In the genomic region with DNA sequence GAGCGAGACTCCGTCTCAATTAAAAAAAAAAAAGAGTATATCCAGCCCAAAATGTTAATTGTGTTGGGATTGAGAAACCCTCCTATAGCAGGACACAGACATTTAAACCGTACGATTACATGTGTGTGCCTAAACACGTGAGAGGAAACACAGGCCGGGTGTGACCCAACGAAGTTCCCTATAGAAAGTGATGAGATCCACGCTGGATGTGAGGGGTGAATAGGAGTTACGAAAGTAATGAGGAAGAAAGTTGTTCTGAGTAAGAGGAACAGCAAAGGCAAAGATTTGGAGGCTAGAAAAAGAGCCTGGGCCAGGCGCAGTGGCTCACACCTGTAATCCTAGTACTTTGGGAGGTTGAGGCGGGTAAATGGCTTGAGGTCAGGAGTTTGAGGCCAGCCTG, we compare ENCODE assay signal across 22 cellular contexts. TPM values are rescaled to one million over a fixed set of nuclear protein-coding genes. Genes with fewer than 3 reads are reported as not detected.
DNase-seq lines count a peak whose midpoint lies in the region; ATAC-seq and TF ChIP-seq lines count a peak whose summit lies in the region.
"Had no signal": no experiment of that assay in that cellular context is flagged by ENCODE, and none has a peak within 500 bp of the region (broad histone marks: within the 10 kb centered on the region; RNA-seq: fewer than 3 reads in every experiment).

No MANE protein-coding gene starts in this region.

- H3K27ac ChIP-seq in psoas muscle: peak overlapping the region; percentile 15
- H3K27ac ChIP-seq: C4-2B had no signal

- H3K9me3 ChIP-seq in psoas muscle: no peaks in the 10 kb centered on the region
- H3K9me3 ChIP-seq: MG63 had no signal

- TF ChIP-seq CTCF in psoas muscle (IDR thresholded peaks at IDR 0.05): no peak

- peak; percentile 56 for DNase-seq in Ammon's horn (ENCODE audit: low spot score)
- peak; percentile 73 for DNase-seq in SIG-M5 (lab: John Stamatoyannopoulos, UW)
- peak; percentile 67 for DNase-seq in Right ventricle myocardium superior
- DNase-seq in psoas muscle: no peak
- no peak for DNase-seq in DMS79 (lab: John Stamatoyannopoulos, UW)
- DNase-seq in HuH-7.5 (ENCODE audit: low spot score): no peak
- DNase-seq in HCEC 1CT: no peak
- DNase-seq: 8988T; activated CD4-positive, alpha-beta T cell treated with anti-CD3 and anti-CD28 coated beads, Interleukin-2, amount 50 U/mL, for 1 hour; activated naive CD8-positive, alpha-beta T cell treated with anti-CD3 and anti-CD28 coated beads, Interleukin-2, amount 10 ng/mL, durations not matched to agents 7 days and 5 days; activated T-cell treated with anti-CD3 and anti-CD28 coated beads, Interleukin-2, amount 50 U/mL, for 1 hour; DND-41; effector CD4-positive, alpha-beta T cell; GOT3; MG63; naive thymus-derived CD8-positive, alpha-beta T cell; NK-92 treated with Interleukin-12 subunit alpha and Interleukin-12 subunit beta, amount 100 ng/mL, for 24 hours; SHP77 treated with DMSO at 0.1 percent for 48 hours; T1000 had no signal

- no peaks in the 10 kb centered on the region for H3K27me3 ChIP-seq in psoas muscle (ENCODE audit: insufficient read depth in 3 of 3, low read length in 2 of 3)
- H3K27me3 ChIP-seq: MG63 had no signal

- intact Hi-C loops in Right ventricle myocardium superior (cut with DNase I) (no loop called here), psoas muscle (cut with DNase I) (loop anchor here in 1 of 2 donors (5.0 kb wide), 1 partner anchor 64 kb away; no protein-coding TSS in a partner anchor)

- H3K36me3 ChIP-seq in psoas muscle (ENCODE audit: insufficient read depth in 1 of 2, low read depth in 1 of 2): no peaks in the 10 kb centered on the region
- H3K36me3 ChIP-seq: MG63 had no signal

- peak; percentile 46 for ATAC-seq in Right ventricle myocardium superior (ENCODE audit: poor library complexity)
- no peak for ATAC-seq in psoas muscle
- ATAC-seq in GM21737 (IDR thresholded peaks at IDR 0.05; ENCODE audit: unreplicated experiment): no peak
- ATAC-seq: naive thymus-derived CD8-positive, alpha-beta T cell had no signal

- no peak overlapping the region for H3K4me3 ChIP-seq in psoas muscle
- H3K4me3 ChIP-seq: lung, MG63 had no signal

- peaks cover 28% of the 10 kb centered on the region for H3K4me1 ChIP-seq in psoas muscle

- 91 to 92% (median 92%) methylated on average over 11 of the region's 11 CpGs for WGBS in psoas muscle, 3 donors

RNA-seq across cellular contexts. Expression of a gene that starts 13.6 kb away (rescaled TPM):
- total RNA-seq in Right ventricle myocardium superior (4.5 TPM), psoas muscle (1 to 10 TPM; 5.9 to 8.7 (median 6.1) TPM)
- 1 to 10 TPM; 4.2 to 8.0 (median 7.8) TPM for polyA plus RNA-seq in psoas muscle

RNA-seq across cellular contexts. Expression of a gene that starts 14.5 kb away (rescaled TPM):
- total RNA-seq in Right ventricle myocardium superior: 5.0 TPM
- 10 to 100 TPM in 2 of 4 donors, 1 to 10 TPM in 2; 3.6 to 50.3 (median 20.5) TPM for total RNA-seq in psoas muscle
- 10 to 100 TPM in 2 of 3 donors, 1 to 10 TPM in 1; 9.3 to 12.5 (median 10.6) TPM for polyA plus RNA-seq in psoas muscle

Comparison
In these comparisons a context has a peak if more than half of its experiments do, and no peak if none do; other contexts are left out.
1. DNase-seq: peak in Ammon's horn (single experiment), SIG-M5 (single experiment) and Right ventricle myocardium superior (single experiment); none in psoas muscle (0 of 2), DMS79 (single experiment), HuH-7.5 (single experiment) and HCEC 1CT (single experiment).